In the genomic region with DNA sequence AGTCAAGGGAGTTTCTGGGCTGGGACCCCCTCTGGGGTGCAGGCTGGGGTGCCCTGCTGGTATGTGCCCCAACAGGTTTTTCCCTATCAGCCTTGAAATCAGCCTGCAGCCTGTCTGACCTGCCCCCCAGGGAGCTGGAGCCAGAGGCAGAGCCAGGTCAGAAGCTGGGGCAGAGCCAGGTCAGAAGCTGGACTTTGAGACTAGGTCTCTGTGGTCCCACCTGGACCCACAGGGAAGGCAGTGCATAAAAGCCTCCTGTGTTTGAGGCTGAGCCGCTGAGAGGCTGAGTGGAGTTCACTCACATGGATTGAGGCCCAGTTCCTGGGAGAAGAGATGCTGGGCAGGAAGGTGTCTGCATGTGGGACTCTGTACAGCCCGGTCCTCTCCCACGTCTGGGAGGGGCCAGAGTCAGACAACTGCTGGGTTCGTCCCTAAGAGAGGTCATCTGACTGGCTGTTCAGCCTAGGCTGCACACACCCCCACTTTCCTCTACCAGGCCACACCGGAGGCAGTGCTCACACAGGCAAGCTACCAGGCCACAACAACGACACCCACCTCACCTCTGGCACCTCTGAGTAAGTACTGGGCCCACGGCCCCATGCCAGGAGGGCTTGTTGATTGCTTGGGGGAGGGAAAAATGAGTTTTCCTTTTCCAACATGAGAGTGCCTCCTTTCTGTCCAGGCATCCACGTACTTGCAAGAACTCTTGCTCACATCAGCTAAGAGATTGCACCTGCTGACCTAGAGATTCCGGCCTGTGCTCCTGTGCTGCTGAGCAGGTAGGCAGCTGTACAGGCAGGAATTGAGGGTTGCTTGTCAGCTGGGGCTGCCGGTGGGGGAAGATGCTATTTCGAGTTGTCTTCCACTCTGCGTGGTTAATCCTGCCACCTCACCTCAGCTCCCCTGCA, we compare ENCODE assay signal across 1 cellular context.
A peak's percentile ranks its signal among the peaks of the same experiment; 100 is the strongest.
TF ChIP-seq lines count a peak whose summit lies in the region.

A gene with protein sequence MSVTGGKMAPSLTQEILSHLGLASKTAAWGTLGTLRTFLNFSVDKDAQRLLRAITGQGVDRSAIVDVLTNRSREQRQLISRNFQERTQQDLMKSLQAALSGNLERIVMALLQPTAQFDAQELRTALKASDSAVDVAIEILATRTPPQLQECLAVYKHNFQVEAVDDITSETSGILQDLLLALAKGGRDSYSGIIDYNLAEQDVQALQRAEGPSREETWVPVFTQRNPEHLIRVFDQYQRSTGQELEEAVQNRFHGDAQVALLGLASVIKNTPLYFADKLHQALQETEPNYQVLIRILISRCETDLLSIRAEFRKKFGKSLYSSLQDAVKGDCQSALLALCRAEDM (plus strand): TSS at position 488 of the 908 bp plus-strand sequence. CDS start 814 bp downstream, outside the sequence.

TF ChIP-seq in HepG2, 621 proteins besides CTCF, POLR2A, EP300 and RAD21 (continued from another document and continues in another):
- TF ChIP-seq, protein P1, sequence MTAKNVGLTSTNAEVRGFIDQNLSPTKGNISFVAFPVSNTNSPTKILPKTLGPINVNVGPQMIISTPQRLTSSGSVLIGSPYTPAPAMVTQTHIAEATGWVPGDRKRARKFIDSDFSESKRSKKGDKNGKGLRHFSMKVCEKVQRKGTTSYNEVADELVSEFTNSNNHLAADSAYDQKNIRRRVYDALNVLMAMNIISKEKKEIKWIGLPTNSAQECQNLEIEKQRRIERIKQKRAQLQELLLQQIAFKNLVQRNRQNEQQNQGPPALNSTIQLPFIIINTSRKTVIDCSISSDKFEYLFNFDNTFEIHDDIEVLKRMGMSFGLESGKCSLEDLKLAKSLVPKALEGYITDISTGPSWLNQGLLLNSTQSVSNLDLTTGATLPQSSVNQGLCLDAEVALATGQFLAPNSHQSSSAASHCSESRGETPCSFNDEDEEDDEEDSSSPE (CRISPR knock-in tag; IDR thresholded peaks at IDR 0.05) = peak; percentile 43
- TF ChIP-seq GZF1 (CRISPR knock-in tag; IDR thresholded peaks at IDR 0.05) (0 out of 2 replicates have a peak, but pooled peaks have one; percentile 9), PITX1 (CRISPR knock-in tag; IDR thresholded peaks at IDR 0.05) (peak; percentile 60; the same call in 1 of the 2 replicates), NR2F1 (CRISPR knock-in tag; IDR thresholded peaks at IDR 0.05) (peak in 1 of 2 experiments; percentile 72; a peak in 2 of 4 replicates), ATAD3A (CRISPR knock-in tag; IDR thresholded peaks at IDR 0.05) (no peak), POLR2AphosphoS5 (IDR thresholded peaks at IDR 0.05; ENCODE audit: low read depth, low read length) (peak; percentile 53), ZNF263 (CRISPR knock-in tag; IDR thresholded peaks at IDR 0.05) (no peak), ZSCAN20 (CRISPR knock-in tag; IDR thresholded peaks at IDR 0.05; ENCODE audit: borderline replicate concordance) (no peak), PHF8 (CRISPR knock-in tag; IDR thresholded peaks at IDR 0.05) (peak; percentile 37; the same call in 1 of the 2 replicates), GPN1 (CRISPR knock-in tag; IDR thresholded peaks at IDR 0.05; ENCODE audit: borderline replicate concordance) (no peak), SMAD9 (CRISPR knock-in tag; IDR thresholded peaks at IDR 0.05) (no peak), ZNF430 (CRISPR knock-in tag; IDR thresholded peaks at IDR 0.05) (no peak), ZFP82 (CRISPR knock-in tag; IDR thresholded peaks at IDR 0.05; ENCODE audit: borderline replicate concordance) (no peak), ZNF615 (CRISPR knock-in tag; IDR thresholded peaks at IDR 0.05; ENCODE audit: borderline replicate concordance) (no peak), ZNF776 (CRISPR knock-in tag; IDR thresholded peaks at IDR 0.05) (no peak), KLF16 (CRISPR knock-in tag; IDR thresholded peaks at IDR 0.05) (peak; percentile 57 to 59; a peak in 2 of 4 replicates), FOXK2 (IDR thresholded peaks at IDR 0.05) (no peak), ZNF766 (CRISPR knock-in tag; IDR thresholded peaks at IDR 0.05; ENCODE audit: borderline replicate concordance) (no peak), TCF7L2 (IDR thresholded peaks at IDR 0.05; ENCODE audit: low read depth, low read length) (no peak), KDM5A (IDR thresholded peaks at IDR 0.05; ENCODE audit: borderline replicate concordance, low read length) (no peak)
- TF ChIP-seq, protein P2, sequence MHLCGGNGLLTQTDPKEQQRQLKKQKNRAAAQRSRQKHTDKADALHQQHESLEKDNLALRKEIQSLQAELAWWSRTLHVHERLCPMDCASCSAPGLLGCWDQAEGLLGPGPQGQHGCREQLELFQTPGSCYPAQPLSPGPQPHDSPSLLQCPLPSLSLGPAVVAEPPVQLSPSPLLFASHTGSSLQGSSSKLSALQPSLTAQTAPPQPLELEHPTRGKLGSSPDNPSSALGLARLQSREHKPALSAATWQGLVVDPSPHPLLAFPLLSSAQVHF (CRISPR knock-in tag; IDR thresholded peaks at IDR 0.05) = no peak
- TF ChIP-seq, protein P3, sequence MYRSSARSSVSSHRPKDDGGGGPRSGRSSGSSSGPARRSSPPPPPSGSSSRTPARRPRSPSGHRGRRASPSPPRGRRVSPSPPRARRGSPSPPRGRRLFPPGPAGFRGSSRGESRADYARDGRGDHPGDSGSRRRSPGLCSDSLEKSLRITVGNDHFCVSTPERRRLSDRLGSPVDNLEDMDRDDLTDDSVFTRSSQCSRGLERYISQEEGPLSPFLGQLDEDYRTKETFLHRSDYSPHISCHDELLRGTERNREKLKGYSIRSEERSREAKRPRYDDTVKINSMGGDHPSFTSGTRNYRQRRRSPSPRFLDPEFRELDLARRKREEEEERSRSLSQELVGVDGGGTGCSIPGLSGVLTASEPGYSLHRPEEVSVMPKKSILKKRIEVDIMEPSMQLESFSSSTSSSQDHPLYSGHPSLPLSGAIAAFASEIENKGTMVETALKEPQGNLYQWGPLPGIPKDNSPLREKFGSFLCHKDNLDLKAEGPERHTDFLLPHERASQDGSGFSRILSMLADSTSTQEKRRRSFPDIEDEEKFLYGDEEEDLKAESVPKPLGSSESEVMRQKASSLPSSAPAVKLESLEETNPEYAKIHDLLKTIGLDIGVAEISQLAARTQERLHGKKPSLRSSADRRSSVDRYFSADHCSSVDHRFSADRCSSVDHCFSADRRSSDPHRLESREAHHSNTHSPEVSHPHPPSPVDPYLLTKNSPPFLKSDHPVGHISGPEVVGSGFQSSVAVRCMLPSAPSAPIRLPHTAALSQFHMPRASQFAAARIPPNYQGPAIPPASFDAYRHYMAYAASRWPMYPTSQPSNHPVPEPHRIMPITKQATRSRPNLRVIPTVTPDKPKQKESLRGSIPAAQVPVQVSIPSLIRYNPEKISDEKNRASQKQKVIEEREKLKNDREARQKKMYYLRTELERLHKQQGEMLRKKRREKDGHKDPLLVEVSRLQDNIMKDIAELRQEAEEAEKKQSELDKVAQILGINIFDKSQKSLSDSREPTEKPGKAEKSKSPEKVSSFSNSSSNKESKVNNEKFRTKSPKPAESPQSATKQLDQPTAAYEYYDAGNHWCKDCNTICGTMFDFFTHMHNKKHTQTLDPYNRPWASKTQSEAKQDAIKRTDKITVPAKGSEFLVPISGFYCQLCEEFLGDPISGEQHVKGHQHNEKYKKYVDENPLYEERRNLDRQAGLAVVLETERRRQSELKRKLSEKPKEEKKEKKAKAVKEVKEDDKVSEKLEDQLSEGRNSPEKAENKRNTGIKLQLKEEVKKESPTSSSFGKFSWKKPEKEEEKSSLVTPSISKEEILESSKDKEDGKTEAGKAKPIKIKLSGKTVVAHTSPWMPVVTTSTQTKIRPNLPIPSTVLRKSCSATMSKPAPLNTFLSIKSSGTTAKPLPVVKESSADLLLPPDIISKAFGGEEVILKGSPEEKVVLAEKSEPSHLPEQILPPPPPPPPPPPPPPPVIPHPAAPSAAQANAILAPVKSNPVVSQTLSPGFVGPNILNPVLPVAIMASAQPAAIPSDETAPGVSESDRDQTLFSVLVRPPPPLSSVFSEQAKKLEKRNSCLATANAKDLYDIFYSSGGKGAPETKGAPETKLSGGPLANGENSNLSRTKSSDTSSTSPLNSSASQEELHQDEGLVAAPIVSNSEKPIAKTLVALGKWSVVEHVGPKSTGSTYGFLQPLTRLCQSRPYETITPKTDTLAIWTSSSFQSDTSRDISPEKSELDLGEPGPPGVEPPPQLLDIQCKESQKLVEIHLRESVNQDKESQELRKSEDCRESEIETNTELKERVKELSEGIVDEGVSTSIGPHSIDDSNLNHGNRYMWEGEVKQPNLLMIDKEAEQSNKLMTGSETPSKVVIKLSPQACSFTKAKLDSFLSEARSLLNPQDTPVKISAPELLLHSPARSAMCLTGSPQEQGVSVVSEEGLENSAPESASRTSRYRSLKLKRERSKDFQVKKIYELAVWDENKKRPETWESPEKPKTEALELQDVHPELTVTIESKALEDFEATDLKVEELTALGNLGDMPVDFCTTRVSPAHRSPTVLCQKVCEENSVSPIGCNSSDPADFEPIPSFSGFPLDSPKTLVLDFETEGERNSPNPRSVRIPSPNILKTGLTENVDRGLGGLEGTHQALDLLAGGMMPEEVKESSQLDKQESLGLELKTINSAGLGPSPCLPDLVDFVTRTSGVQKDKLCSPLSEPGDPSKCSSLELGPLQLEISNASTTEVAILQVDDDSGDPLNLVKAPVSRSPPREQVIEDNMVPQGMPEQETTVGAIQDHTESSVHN (CRISPR knock-in tag; IDR thresholded peaks at IDR 0.05) = no peak
- TF ChIP-seq, protein P4, sequence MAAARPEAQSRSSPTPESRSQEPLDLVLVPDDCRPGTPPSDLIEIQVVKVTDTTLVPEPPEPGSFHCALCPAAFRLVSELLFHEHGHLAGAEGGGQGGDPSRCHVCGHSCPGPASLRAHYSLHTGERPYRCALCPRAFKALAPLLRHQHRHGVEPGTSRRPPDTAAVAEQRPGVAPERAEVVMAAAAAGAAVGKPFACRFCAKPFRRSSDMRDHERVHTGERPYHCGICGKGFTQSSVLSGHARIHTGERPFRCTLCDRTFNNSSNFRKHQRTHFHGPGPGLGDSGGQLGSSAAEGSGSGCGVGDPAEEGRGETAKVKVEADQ (CRISPR knock-in tag; IDR thresholded peaks at IDR 0.05; ENCODE audit: borderline replicate concordance) = peak; percentile 59; the same call in 1 of the 2 replicates
- TF ChIP-seq, protein P5, sequence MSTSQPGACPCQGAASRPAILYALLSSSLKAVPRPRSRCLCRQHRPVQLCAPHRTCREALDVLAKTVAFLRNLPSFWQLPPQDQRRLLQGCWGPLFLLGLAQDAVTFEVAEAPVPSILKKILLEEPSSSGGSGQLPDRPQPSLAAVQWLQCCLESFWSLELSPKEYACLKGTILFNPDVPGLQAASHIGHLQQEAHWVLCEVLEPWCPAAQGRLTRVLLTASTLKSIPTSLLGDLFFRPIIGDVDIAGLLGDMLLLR (CRISPR knock-in tag; IDR thresholded peaks at IDR 0.05) = no peak
- TF ChIP-seq, protein P6, sequence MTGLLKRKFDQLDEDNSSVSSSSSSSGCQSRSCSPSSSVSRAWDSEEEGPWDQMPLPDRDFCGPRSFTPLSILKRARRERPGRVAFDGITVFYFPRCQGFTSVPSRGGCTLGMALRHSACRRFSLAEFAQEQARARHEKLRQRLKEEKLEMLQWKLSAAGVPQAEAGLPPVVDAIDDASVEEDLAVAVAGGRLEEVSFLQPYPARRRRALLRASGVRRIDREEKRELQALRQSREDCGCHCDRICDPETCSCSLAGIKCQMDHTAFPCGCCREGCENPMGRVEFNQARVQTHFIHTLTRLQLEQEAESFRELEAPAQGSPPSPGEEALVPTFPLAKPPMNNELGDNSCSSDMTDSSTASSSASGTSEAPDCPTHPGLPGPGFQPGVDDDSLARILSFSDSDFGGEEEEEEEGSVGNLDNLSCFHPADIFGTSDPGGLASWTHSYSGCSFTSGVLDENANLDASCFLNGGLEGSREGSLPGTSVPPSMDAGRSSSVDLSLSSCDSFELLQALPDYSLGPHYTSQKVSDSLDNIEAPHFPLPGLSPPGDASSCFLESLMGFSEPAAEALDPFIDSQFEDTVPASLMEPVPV (CRISPR knock-in tag; IDR thresholded peaks at IDR 0.05) = no peak
- TF ChIP-seq, protein P7, sequence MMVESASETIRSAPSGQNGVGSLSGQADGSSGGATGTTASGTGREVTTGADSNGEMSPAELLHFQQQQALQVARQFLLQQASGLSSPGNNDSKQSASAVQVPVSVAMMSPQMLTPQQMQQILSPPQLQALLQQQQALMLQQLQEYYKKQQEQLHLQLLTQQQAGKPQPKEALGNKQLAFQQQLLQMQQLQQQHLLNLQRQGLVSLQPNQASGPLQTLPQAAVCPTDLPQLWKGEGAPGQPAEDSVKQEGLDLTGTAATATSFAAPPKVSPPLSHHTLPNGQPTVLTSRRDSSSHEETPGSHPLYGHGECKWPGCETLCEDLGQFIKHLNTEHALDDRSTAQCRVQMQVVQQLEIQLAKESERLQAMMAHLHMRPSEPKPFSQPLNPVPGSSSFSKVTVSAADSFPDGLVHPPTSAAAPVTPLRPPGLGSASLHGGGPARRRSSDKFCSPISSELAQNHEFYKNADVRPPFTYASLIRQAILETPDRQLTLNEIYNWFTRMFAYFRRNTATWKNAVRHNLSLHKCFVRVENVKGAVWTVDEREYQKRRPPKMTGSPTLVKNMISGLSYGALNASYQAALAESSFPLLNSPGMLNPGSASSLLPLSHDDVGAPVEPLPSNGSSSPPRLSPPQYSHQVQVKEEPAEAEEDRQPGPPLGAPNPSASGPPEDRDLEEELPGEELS (CRISPR knock-in tag; IDR thresholded peaks at IDR 0.05) = no peak; the same call in 1 of the 2 replicates
- TF ChIP-seq, protein P8, sequence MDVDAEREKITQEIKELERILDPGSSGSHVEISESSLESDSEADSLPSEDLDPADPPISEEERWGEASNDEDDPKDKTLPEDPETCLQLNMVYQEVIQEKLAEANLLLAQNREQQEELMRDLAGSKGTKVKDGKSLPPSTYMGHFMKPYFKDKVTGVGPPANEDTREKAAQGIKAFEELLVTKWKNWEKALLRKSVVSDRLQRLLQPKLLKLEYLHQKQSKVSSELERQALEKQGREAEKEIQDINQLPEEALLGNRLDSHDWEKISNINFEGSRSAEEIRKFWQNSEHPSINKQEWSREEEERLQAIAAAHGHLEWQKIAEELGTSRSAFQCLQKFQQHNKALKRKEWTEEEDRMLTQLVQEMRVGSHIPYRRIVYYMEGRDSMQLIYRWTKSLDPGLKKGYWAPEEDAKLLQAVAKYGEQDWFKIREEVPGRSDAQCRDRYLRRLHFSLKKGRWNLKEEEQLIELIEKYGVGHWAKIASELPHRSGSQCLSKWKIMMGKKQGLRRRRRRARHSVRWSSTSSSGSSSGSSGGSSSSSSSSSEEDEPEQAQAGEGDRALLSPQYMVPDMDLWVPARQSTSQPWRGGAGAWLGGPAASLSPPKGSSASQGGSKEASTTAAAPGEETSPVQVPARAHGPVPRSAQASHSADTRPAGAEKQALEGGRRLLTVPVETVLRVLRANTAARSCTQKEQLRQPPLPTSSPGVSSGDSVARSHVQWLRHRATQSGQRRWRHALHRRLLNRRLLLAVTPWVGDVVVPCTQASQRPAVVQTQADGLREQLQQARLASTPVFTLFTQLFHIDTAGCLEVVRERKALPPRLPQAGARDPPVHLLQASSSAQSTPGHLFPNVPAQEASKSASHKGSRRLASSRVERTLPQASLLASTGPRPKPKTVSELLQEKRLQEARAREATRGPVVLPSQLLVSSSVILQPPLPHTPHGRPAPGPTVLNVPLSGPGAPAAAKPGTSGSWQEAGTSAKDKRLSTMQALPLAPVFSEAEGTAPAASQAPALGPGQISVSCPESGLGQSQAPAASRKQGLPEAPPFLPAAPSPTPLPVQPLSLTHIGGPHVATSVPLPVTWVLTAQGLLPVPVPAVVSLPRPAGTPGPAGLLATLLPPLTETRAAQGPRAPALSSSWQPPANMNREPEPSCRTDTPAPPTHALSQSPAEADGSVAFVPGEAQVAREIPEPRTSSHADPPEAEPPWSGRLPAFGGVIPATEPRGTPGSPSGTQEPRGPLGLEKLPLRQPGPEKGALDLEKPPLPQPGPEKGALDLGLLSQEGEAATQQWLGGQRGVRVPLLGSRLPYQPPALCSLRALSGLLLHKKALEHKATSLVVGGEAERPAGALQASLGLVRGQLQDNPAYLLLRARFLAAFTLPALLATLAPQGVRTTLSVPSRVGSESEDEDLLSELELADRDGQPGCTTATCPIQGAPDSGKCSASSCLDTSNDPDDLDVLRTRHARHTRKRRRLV (CRISPR knock-in tag; IDR thresholded peaks at IDR 0.05) = no peak
